ENCODE assay signal across 1 cellular context in the genomic region with DNA sequence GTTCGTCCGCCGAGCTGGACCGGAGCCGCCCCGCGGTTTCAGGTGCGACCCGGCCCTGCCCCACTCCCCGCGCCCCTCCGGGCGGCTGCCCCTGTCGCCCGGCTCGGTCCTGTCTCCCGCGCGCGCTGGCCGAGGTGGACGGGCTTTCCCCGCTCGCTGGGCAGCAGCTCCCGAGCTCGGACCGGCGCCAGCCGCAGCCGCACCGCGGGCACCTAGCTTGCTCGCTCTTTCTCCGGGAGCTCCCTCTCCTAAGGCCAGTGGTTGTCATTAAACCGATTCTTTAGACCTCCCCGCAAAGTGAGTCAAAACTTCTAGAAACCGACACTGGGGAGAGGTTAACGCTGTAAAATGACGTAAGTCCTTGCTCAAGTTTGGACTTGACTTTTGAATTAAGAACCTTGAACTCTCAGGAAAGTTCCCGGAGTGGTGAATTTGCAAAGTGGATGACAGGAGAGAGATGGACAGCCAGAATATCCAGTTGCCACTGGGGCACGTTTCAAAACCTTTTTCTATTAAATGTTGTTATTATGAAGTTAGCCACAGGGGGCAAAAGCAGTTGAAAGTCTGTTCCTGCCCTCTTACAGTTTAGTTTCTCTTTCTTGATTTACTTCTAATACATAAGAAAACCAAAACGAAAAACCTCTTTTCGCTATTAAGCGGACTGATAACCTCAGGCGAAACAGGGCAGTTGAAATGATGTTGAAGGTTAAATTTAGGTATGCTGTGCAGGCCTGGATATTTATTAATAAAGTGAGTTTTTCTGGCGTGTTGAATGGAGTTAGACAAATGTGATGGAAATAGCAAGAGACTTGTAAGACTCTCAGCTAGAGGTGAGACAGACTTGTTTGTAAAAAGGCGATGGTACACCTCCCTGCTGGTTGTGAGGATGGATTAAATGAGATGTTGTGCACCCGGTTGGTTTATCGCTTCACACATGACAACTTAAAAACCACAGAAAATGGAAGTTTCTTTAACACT.
TF ChIP-seq lines count a peak whose summit lies in the region.

No MANE protein-coding gene starts in this region.

TF ChIP-seq in GM12878, 131 proteins besides CTCF, POLR2A, EP300 and RAD21 (continued from another document and continues in another):
- TF ChIP-seq, protein P1, sequence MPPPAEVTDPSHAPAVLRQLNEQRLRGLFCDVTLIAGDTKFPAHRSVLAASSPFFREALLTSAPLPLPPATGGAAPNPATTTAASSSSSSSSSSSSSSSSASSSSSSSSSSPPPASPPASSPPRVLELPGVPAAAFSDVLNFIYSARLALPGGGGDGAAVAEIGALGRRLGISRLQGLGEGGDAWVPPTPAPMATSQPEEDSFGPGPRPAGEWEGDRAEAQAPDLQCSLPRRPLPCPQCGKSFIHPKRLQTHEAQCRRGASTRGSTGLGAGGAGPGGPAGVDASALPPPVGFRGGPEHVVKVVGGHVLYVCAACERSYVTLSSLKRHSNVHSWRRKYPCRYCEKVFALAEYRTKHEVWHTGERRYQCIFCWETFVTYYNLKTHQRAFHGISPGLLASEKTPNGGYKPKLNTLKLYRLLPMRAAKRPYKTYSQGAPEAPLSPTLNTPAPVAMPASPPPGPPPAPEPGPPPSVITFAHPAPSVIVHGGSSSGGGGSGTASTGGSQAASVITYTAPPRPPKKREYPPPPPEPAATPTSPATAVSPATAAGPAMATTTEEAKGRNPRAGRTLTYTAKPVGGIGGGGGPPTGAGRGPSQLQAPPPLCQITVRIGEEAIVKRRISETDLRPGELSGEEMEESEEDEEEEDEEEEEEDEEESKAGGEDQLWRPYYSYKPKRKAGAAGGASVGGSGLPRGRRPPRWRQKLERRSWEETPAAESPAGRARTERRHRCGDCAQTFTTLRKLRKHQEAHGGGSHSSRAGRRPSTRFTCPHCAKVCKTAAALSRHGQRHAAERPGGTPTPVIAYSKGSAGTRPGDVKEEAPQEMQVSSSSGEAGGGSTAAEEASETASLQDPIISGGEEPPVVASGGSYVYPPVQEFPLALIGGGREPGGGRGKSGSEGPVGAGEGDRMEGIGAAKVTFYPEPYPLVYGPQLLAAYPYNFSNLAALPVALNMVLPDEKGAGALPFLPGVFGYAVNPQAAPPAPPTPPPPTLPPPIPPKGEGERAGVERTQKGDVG (CRISPR knock-in tag; IDR thresholded peaks at IDR 0.05) = no peak
- TF ChIP-seq, protein P2, sequence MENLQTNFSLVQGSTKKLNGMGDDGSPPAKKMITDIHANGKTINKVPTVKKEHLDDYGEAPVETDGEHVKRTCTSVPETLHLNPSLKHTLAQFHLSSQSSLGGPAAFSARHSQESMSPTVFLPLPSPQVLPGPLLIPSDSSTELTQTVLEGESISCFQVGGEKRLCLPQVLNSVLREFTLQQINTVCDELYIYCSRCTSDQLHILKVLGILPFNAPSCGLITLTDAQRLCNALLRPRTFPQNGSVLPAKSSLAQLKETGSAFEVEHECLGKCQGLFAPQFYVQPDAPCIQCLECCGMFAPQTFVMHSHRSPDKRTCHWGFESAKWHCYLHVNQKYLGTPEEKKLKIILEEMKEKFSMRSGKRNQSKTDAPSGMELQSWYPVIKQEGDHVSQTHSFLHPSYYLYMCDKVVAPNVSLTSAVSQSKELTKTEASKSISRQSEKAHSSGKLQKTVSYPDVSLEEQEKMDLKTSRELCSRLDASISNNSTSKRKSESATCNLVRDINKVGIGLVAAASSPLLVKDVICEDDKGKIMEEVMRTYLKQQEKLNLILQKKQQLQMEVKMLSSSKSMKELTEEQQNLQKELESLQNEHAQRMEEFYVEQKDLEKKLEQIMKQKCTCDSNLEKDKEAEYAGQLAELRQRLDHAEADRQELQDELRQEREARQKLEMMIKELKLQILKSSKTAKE (IDR thresholded peaks at IDR 0.05; ENCODE audit: low read depth, poor library complexity, severe bottlenecking) = peak; percentile 77
- no peak for TF ChIP-seq ZBED1 (IDR thresholded peaks at IDR 0.05; ENCODE audit: borderline replicate concordance)
- peak; percentile 31 for TF ChIP-seq POLR2AphosphoS5 (IDR thresholded peaks at IDR 0.05; ENCODE audit: low read length)
- no peak for TF ChIP-seq NR2C1 (IDR thresholded peaks at IDR 0.05)
- peak; percentile 89 for TF ChIP-seq ATF7 (IDR thresholded peaks at IDR 0.05; ENCODE audit: low read depth)
- TF ChIP-seq TBL1XR1 (IDR thresholded peaks at IDR 0.05; ENCODE audit: low read depth, low read length) = no peak
- TF ChIP-seq STAT1 (conservative IDR thresholded peaks at IDR 0.05) = no peak
- TF ChIP-seq JUNB (IDR thresholded peaks at IDR 0.05) = peak; percentile 15; the same call in 1 of the 2 replicates
- TF ChIP-seq, protein P3, sequence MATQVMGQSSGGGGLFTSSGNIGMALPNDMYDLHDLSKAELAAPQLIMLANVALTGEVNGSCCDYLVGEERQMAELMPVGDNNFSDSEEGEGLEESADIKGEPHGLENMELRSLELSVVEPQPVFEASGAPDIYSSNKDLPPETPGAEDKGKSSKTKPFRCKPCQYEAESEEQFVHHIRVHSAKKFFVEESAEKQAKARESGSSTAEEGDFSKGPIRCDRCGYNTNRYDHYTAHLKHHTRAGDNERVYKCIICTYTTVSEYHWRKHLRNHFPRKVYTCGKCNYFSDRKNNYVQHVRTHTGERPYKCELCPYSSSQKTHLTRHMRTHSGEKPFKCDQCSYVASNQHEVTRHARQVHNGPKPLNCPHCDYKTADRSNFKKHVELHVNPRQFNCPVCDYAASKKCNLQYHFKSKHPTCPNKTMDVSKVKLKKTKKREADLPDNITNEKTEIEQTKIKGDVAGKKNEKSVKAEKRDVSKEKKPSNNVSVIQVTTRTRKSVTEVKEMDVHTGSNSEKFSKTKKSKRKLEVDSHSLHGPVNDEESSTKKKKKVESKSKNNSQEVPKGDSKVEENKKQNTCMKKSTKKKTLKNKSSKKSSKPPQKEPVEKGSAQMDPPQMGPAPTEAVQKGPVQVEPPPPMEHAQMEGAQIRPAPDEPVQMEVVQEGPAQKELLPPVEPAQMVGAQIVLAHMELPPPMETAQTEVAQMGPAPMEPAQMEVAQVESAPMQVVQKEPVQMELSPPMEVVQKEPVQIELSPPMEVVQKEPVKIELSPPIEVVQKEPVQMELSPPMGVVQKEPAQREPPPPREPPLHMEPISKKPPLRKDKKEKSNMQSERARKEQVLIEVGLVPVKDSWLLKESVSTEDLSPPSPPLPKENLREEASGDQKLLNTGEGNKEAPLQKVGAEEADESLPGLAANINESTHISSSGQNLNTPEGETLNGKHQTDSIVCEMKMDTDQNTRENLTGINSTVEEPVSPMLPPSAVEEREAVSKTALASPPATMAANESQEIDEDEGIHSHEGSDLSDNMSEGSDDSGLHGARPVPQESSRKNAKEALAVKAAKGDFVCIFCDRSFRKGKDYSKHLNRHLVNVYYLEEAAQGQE (IDR thresholded peaks at IDR 0.05; ENCODE audit: low read depth, low read length) = no peak
- TF ChIP-seq, protein P4, sequence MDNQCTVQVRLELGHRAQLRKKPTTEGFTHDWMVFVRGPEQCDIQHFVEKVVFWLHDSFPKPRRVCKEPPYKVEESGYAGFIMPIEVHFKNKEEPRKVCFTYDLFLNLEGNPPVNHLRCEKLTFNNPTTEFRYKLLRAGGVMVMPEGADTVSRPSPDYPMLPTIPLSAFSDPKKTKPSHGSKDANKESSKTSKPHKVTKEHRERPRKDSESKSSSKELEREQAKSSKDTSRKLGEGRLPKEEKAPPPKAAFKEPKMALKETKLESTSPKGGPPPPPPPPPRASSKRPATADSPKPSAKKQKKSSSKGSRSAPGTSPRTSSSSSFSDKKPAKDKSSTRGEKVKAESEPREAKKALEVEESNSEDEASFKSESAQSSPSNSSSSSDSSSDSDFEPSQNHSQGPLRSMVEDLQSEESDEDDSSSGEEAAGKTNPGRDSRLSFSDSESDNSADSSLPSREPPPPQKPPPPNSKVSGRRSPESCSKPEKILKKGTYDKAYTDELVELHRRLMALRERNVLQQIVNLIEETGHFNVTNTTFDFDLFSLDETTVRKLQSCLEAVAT (IDR thresholded peaks at IDR 0.05) = peak; percentile 93
- peak; percentile 90 to 93 for TF ChIP-seq BHLHE40 (IDR thresholded peaks at IDR 0.05; ENCODE audit: borderline replicate concordance in 1 of 2, low read depth in 2 of 2, low read length in 1 of 2)
- TF ChIP-seq WRNIP1 (IDR thresholded peaks at IDR 0.05; ENCODE audit: borderline replicate concordance, low read depth, low read length) = no peak
- TF ChIP-seq MYC (IDR thresholded peaks at IDR 0.05; ENCODE audit: insufficient read depth, insufficient read length, insufficient replicate concordance, low read length, severe bottlenecking) = no peak
- no peak for TF ChIP-seq BCL11A (IDR thresholded peaks at IDR 0.05; ENCODE audit: low read depth, low read length)
- TF ChIP-seq IKZF1 (conservative IDR thresholded peaks at IDR 0.05) = peak; percentile 48
- no peak for TF ChIP-seq IRF4 (IDR thresholded peaks at IDR 0.05; ENCODE audit: low read depth, low read length)
- peak; percentile 81 for TF ChIP-seq MXI1 (IDR thresholded peaks at IDR 0.05; ENCODE audit: low read depth, low read length)
- TF ChIP-seq MYB (IDR thresholded peaks at IDR 0.05; ENCODE audit: borderline replicate concordance, low read depth, low read length) = no peak
- TF ChIP-seq RUNX3 (IDR thresholded peaks at IDR 0.05; ENCODE audit: low read length) = peak; percentile 5
- no peak; the same call in 1 of the 2 replicates for TF ChIP-seq NBN (IDR thresholded peaks at IDR 0.05)
- TF ChIP-seq, protein P5, sequence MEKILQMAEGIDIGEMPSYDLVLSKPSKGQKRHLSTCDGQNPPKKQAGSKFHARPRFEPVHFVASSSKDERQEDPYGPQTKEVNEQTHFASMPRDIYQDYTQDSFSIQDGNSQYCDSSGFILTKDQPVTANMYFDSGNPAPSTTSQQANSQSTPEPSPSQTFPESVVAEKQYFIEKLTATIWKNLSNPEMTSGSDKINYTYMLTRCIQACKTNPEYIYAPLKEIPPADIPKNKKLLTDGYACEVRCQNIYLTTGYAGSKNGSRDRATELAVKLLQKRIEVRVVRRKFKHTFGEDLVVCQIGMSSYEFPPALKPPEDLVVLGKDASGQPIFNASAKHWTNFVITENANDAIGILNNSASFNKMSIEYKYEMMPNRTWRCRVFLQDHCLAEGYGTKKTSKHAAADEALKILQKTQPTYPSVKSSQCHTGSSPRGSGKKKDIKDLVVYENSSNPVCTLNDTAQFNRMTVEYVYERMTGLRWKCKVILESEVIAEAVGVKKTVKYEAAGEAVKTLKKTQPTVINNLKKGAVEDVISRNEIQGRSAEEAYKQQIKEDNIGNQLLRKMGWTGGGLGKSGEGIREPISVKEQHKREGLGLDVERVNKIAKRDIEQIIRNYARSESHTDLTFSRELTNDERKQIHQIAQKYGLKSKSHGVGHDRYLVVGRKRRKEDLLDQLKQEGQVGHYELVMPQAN (conservative IDR thresholded peaks at IDR 0.05) = 0 out of 2 replicates have a peak, but pooled peaks have one; percentile 34
- TF ChIP-seq SMAD5 (IDR thresholded peaks at IDR 0.05; ENCODE audit: low read depth) = no peak; the same call in 1 of the 2 replicates
- TF ChIP-seq TAF1 (IDR thresholded peaks at IDR 0.05; ENCODE audit: borderline replicate concordance, low read depth, low read length) = peak; percentile 33; the same call in 1 of the 2 replicates
- no peak for TF ChIP-seq SREBF2 (IDR thresholded peaks at IDR 0.05; ENCODE audit: low read length)
- TF ChIP-seq CREB1 (IDR thresholded peaks at IDR 0.05; ENCODE audit: low read depth) = peak; percentile 41; the same call in 1 of the 2 replicates
- TF ChIP-seq TCF7 (IDR thresholded peaks at IDR 0.05; ENCODE audit: borderline replicate concordance) = no peak; the same call in 1 of the 2 replicates
- no peak for TF ChIP-seq ZNF24 (IDR thresholded peaks at IDR 0.05)
- TF ChIP-seq ESRRA (IDR thresholded peaks at IDR 0.05; ENCODE audit: low read length) = no peak; the same call in 1 of the 2 replicates
- TF ChIP-seq, protein P6, sequence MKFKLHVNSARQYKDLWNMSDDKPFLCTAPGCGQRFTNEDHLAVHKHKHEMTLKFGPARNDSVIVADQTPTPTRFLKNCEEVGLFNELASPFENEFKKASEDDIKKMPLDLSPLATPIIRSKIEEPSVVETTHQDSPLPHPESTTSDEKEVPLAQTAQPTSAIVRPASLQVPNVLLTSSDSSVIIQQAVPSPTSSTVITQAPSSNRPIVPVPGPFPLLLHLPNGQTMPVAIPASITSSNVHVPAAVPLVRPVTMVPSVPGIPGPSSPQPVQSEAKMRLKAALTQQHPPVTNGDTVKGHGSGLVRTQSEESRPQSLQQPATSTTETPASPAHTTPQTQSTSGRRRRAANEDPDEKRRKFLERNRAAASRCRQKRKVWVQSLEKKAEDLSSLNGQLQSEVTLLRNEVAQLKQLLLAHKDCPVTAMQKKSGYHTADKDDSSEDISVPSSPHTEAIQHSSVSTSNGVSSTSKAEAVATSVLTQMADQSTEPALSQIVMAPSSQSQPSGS (IDR thresholded peaks at IDR 0.05; ENCODE audit: low read length) = peak; percentile 59; the same call in 1 of the 2 replicates
- no peak for TF ChIP-seq CBX3 (IDR thresholded peaks at IDR 0.05; ENCODE audit: borderline replicate concordance, low read depth)
- peak; percentile 23; the same call in 1 of the 2 replicates for TF ChIP-seq CBFB (IDR thresholded peaks at IDR 0.05; ENCODE audit: low read depth)
- TF ChIP-seq, protein P7, sequence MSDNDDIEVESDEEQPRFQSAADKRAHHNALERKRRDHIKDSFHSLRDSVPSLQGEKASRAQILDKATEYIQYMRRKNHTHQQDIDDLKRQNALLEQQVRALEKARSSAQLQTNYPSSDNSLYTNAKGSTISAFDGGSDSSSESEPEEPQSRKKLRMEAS (IDR thresholded peaks at IDR 0.05; ENCODE audit: low read depth, low read length) = peak; percentile 46; the same call in 1 of the 2 replicates
- peak; percentile 67; the same call in 1 of the 2 replicates for TF ChIP-seq LARP7 (IDR thresholded peaks at IDR 0.05)
- TF ChIP-seq, protein P8, sequence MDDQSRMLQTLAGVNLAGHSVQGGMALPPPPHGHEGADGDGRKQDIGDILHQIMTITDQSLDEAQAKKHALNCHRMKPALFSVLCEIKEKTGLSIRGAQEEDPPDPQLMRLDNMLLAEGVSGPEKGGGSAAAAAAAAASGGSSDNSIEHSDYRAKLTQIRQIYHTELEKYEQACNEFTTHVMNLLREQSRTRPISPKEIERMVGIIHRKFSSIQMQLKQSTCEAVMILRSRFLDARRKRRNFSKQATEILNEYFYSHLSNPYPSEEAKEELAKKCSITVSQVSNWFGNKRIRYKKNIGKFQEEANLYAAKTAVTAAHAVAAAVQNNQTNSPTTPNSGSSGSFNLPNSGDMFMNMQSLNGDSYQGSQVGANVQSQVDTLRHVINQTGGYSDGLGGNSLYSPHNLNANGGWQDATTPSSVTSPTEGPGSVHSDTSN (IDR thresholded peaks at IDR 0.05; ENCODE audit: insufficient replicate concordance, low read depth, low read length) = peak; percentile 87
- TF ChIP-seq, protein P9, sequence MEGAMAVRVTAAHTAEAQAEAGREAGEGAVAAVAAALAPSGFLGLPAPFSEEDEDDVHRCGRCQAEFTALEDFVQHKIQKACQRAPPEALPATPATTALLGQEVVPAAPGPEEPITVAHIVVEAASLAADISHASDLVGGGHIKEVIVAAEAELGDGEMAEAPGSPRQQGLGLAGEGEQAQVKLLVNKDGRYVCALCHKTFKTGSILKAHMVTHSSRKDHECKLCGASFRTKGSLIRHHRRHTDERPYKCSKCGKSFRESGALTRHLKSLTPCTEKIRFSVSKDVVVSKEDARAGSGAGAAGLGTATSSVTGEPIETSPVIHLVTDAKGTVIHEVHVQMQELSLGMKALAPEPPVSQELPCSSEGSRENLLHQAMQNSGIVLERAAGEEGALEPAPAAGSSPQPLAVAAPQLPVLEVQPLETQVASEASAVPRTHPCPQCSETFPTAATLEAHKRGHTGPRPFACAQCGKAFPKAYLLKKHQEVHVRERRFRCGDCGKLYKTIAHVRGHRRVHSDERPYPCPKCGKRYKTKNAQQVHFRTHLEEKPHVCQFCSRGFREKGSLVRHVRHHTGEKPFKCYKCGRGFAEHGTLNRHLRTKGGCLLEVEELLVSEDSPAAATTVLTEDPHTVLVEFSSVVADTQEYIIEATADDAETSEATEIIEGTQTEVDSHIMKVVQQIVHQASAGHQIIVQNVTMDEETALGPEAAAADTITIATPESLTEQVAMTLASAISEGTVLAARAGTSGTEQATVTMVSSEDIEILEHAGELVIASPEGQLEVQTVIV (IDR thresholded peaks at IDR 0.05; ENCODE audit: borderline replicate concordance, partially characterized antibody) = no peak
- no peak for TF ChIP-seq ZNF384 (IDR thresholded peaks at IDR 0.05; ENCODE audit: borderline replicate concordance, low read depth, low read length)
- TF ChIP-seq RBBP5 (conservative IDR thresholded peaks at IDR 0.05) = no peak
